ENCODE assay signal across 8 cellular contexts in genomic region chr1:153783233-153784190, GRCh38. TPM values are rescaled to one million over a fixed set of nuclear protein-coding genes. Genes with fewer than 3 reads are reported as not detected.
DNase-seq lines count a peak whose midpoint lies in the region; ATAC-seq and TF ChIP-seq lines count a peak whose summit lies in the region.

No MANE protein-coding gene starts in this region.

- no peaks in the 10 kb centered on the region for H3K27me3 ChIP-seq in kidney epithelial cell (ENCODE audit: control insufficient read depth, insufficient read depth, low read length)

- no peaks in the 10 kb centered on the region for H3K36me3 ChIP-seq in kidney epithelial cell (ENCODE audit: control insufficient read depth, insufficient read depth, low read length)

- TF ChIP-seq CTCF in AG09309 (IDR thresholded peaks at IDR 0.05; ENCODE audit: control insufficient read depth, insufficient read depth, low read depth, low read length, missing control alignments) (no peak), kidney epithelial cell (IDR thresholded peaks at IDR 0.05; ENCODE audit: insufficient read depth, low read length, poor library complexity, severe bottlenecking) (no peak)

- peak overlapping the region; percentile 84 for H3K27ac Mint-ChIP-seq in central memory CD8-positive, alpha-beta T cell (ENCODE audit: low read depth)

- H3K4me3 ChIP-seq in AG09309 (ENCODE audit: control insufficient read depth, low read depth, low read length) = peak overlapping the region; percentile 77
- H3K4me3 ChIP-seq in kidney epithelial cell (ENCODE audit: low read depth, low read length) = peak overlapping the region; percentile 72

- peaks cover 5% of the 10 kb centered on the region for H3K4me1 Mint-ChIP-seq in central memory CD8-positive, alpha-beta T cell

- peaks cover 11% of the 10 kb centered on the region for H3K36me3 Mint-ChIP-seq in central memory CD8-positive, alpha-beta T cell (ENCODE audit: insufficient read depth)

- peak overlapping the region; percentile 84 for H3K4me3 Mint-ChIP-seq in central memory CD8-positive, alpha-beta T cell

- in situ Hi-C loops in GM18951 (cut with MboI; ENCODE audit: low sequenced_read_pairs, unreplicated experiment) = no loop called here

- peak; percentile 91 for ATAC-seq in HG03175 (IDR thresholded peaks at IDR 0.05; ENCODE audit: unreplicated experiment)
- peak; percentile 94 for ATAC-seq in central memory CD8-positive, alpha-beta T cell (replicated peaks; ENCODE audit: extremely low read depth, poor library complexity, severe bottlenecking)

- DNase-seq in AG09309 (ENCODE audit: low read depth) = peak; percentile 58
- peak; percentile 77 for DNase-seq in NCI-H226
- DNase-seq in activated CD4-positive, CD25-positive, alpha-beta regulatory T cell treated with anti-CD3 and anti-CD28 coated beads, Interleukin-2, amount 50 U/mL, for 16 hours (ENCODE audit: low read depth, low spot score) = peak; percentile 77
- peak; percentile 86 for DNase-seq in central memory CD8-positive, alpha-beta T cell (ENCODE audit: low spot score in 2 of 2)
- DNase-seq in kidney epithelial cell (ENCODE audit: low read depth) = no peak
- DNase-seq in stimulated activated CD4-positive, alpha-beta T cell treated with anti-CD3 and anti-CD28 coated beads, Interleukin-15, amount 100 ng/mL, for 24 hours = peak; percentile 93

- TF ChIP-seq POLR2A in GM18951 (IDR thresholded peaks at IDR 0.05; ENCODE audit: extremely low read depth, insufficient read depth, insufficient read length) = peak; percentile 95

- H3K27me3 Mint-ChIP-seq in central memory CD8-positive, alpha-beta T cell = peaks cover 13% of the 10 kb centered on the region

- H3K9me3 Mint-ChIP-seq in central memory CD8-positive, alpha-beta T cell = no peaks in the 10 kb centered on the region

RNA-seq across cellular contexts. Expression of gene SLC27A3, which starts 8.3 kb away (rescaled TPM):
- 2.7 and 6.2 TPM in 2 replicates for total RNA-seq in kidney epithelial cell

RNA-seq across cellular contexts. Expression of gene INTS3, which starts 55.7 kb away (rescaled TPM):
- 33.8 and 36.4 TPM in 2 replicates for total RNA-seq in kidney epithelial cell
